In genomic region chr14:91366749-91367148, GRCh38 we compare ENCODE assay signal across 11 cellular contexts. TPM values are rescaled to one million over a fixed set of nuclear protein-coding genes. Genes with fewer than 3 reads are reported as not detected.
DNase-seq lines count a peak whose midpoint lies in the region; ATAC-seq and TF ChIP-seq lines count a peak whose summit lies in the region.
"Had no signal": no experiment of that assay in that cellular context is flagged by ENCODE, and none has a peak within 500 bp of the region (broad histone marks: within the 10 kb centered on the region; RNA-seq: fewer than 3 reads in every experiment).

No MANE protein-coding gene starts in this region.

- peak overlapping the region; percentile 60 for H3K4me3 Mint-ChIP-seq in activated naive CD4-positive, alpha-beta T cell treated with anti-CD3 and anti-CD28 coated beads for 36 hours
- H3K4me3 Mint-ChIP-seq in WTC11 (no peak overlapping the region), endodermal cell (no peak overlapping the region)

- no peaks in the 10 kb centered on the region for H3K4me1 ChIP-seq in endodermal cell (ENCODE audit: control insufficient read depth, insufficient read depth, low read length)
- peaks cover 29% of the 10 kb centered on the region for H3K4me1 ChIP-seq in thymus (ENCODE audit: control insufficient read depth, insufficient read depth, low read length)
- no peaks in the 10 kb centered on the region for H3K4me1 ChIP-seq in psoas muscle
- H3K4me1 ChIP-seq in right atrium auricular region = peaks cover 0 to 22% of the 10 kb centered on the region in 2 donors

- no peak for ATAC-seq in WTC11
- ATAC-seq in psoas muscle = no peak

- H3K4me3 ChIP-seq in endodermal cell (ENCODE audit: low read length) (no peak overlapping the region), thymus (ENCODE audit: low read length) (no peak overlapping the region), psoas muscle (no peak overlapping the region), right atrium auricular region (no peak overlapping the region)
- H3K4me3 ChIP-seq: SJCRH30 had no signal

- POLR2A ChIA-PET in WTC11 (lab: Charles Lee) = no interaction called here

- peak overlapping the region; percentile 83 for H3K27ac Mint-ChIP-seq in activated naive CD4-positive, alpha-beta T cell treated with anti-CD3 and anti-CD28 coated beads for 36 hours
- H3K27ac Mint-ChIP-seq in WTC11 = peak overlapping the region; percentile 89
- peak overlapping the region; percentile 78 for H3K27ac Mint-ChIP-seq in endodermal cell

- no peak for DNase-seq in activated naive CD4-positive, alpha-beta T cell treated with anti-CD3 and anti-CD28 coated beads for 36 hours
- DNase-seq in activated naive CD4-positive, alpha-beta T cell (lab: John Stamatoyannopoulos, UW) = no peak
- no peak for DNase-seq in WTC11 (ENCODE audit: low spot score)
- DNase-seq in endodermal cell = no peak
- no peak for DNase-seq in psoas muscle
- DNase-seq in right atrium auricular region (ENCODE audit: low spot score) = no peak
- DNase-seq in AG20443 (ENCODE audit: low spot score) = no peak
- DNase-seq: amniotic stem cell, NCI-H446 treated with DMSO at 0.1 percent for 48 hours, SJCRH30 had no signal

- no peak overlapping the region for H3K9ac ChIP-seq in endodermal cell (ENCODE audit: extremely low read depth, low read length, poor library complexity, severe bottlenecking)

- H3K9me3 ChIP-seq in endodermal cell (ENCODE audit: control insufficient read depth, low read length) (no peaks in the 10 kb centered on the region), thymus (ENCODE audit: control insufficient read depth) (no peaks in the 10 kb centered on the region), psoas muscle (no peaks in the 10 kb centered on the region), right atrium auricular region (no peaks in the 10 kb centered on the region)
- H3K9me3 ChIP-seq: SJCRH30 had no signal

- H3K27me3 Mint-ChIP-seq in activated naive CD4-positive, alpha-beta T cell treated with anti-CD3 and anti-CD28 coated beads for 36 hours (ENCODE audit: low read depth) = no peaks in the 10 kb centered on the region
- no peaks in the 10 kb centered on the region for H3K27me3 Mint-ChIP-seq in WTC11 (ENCODE audit: low read depth)
- H3K27me3 Mint-ChIP-seq in endodermal cell (ENCODE audit: insufficient read depth) = no peaks in the 10 kb centered on the region

- no peak for TF ChIP-seq CTCF in WTC11 (IDR thresholded peaks at IDR 0.05)
- no peak for TF ChIP-seq CTCF in endodermal cell (conservative IDR thresholded peaks at IDR 0.05)
- no peak for TF ChIP-seq CTCF in psoas muscle (IDR thresholded peaks at IDR 0.05)
- no peak for TF ChIP-seq CTCF in right atrium auricular region (IDR thresholded peaks at IDR 0.05)

- CTCF ChIA-PET in activated naive CD4-positive, alpha-beta T cell treated with anti-CD3 and anti-CD28 coated beads for 36 hours (lab: Charles Lee) = interaction anchor here (1.5 to 1.8 kb wide), 4 partner anchors 12 to 51 kb away, joined by 3 to 8 read pairs (median 4); partner anchors contain the start of gene CCDC88C
- CTCF ChIA-PET in WTC11 (lab: Charles Lee) = interaction anchor here (0.7 to 8.9 kb wide), 3 partner anchors 12 to 61 kb away, joined by 4 to 44 read pairs (median 4); no protein-coding TSS in a partner anchor

- H3K27ac ChIP-seq in endodermal cell (ENCODE audit: low read depth, low read length) (no peak overlapping the region), thymus (ENCODE audit: low read depth) (peak overlapping the region; percentile 75), psoas muscle (no peak overlapping the region), right atrium auricular region (no peak overlapping the region)
- H3K27ac ChIP-seq: SJCRH30 had no signal

- no peaks in the 10 kb centered on the region for H3K9me3 Mint-ChIP-seq in activated naive CD4-positive, alpha-beta T cell treated with anti-CD3 and anti-CD28 coated beads for 36 hours
- no peaks in the 10 kb centered on the region for H3K9me3 Mint-ChIP-seq in WTC11
- no peaks in the 10 kb centered on the region for H3K9me3 Mint-ChIP-seq in endodermal cell

- peaks cover 92% of the 10 kb centered on the region for H3K4me1 Mint-ChIP-seq in activated naive CD4-positive, alpha-beta T cell treated with anti-CD3 and anti-CD28 coated beads for 36 hours (ENCODE audit: low read depth)
- peaks cover 67% of the 10 kb centered on the region for H3K4me1 Mint-ChIP-seq in WTC11
- H3K4me1 Mint-ChIP-seq in endodermal cell = peaks cover 38% of the 10 kb centered on the region

- no peaks in the 10 kb centered on the region for H3K36me3 Mint-ChIP-seq in activated naive CD4-positive, alpha-beta T cell treated with anti-CD3 and anti-CD28 coated beads for 36 hours (ENCODE audit: low read depth)
- H3K36me3 Mint-ChIP-seq in WTC11 = no peaks in the 10 kb centered on the region
- H3K36me3 Mint-ChIP-seq in endodermal cell (ENCODE audit: low read depth) = no peaks in the 10 kb centered on the region

- 91 to 99% methylated on average over 6 of the region's 6 CpGs for WGBS in endodermal cell (ENCODE audit: insufficient coverage in 1 of 2, insufficient read length in 1 of 2), 2 experiments
- 71% methylated on average over 6 of the region's 6 CpGs for WGBS in thymus
- WGBS in psoas muscle, 3 donors = 81 to 88% (median 85%) methylated on average over 6 of the region's 6 CpGs

- no peaks in the 10 kb centered on the region for H3K36me3 ChIP-seq in endodermal cell (ENCODE audit: control insufficient read depth, insufficient read depth, low read length)
- H3K36me3 ChIP-seq in thymus (ENCODE audit: control insufficient read depth, insufficient read depth) = no peaks in the 10 kb centered on the region
- H3K36me3 ChIP-seq in psoas muscle (ENCODE audit: insufficient read depth in 1 of 2, low read depth in 1 of 2) = no peaks in the 10 kb centered on the region
- no peaks in the 10 kb centered on the region for H3K36me3 ChIP-seq in right atrium auricular region
- H3K36me3 ChIP-seq: SJCRH30 had no signal

- intact Hi-C loops in activated naive CD4-positive, alpha-beta T cell treated with anti-CD3 and anti-CD28 coated beads for 36 hours (cut with micrococcal nuclease) = loop anchor here (1.0 kb wide), 2 partner anchors 11 to 17 kb away; no protein-coding TSS in a partner anchor
- intact Hi-C loops in psoas muscle (cut with DNase I) = no loop called here

- H3K27me3 ChIP-seq in endodermal cell (ENCODE audit: control insufficient read depth, insufficient read depth, low read length, poor library complexity, severe bottlenecking) (no peaks in the 10 kb centered on the region), thymus (ENCODE audit: control insufficient read depth, insufficient read depth) (no peaks in the 10 kb centered on the region), psoas muscle (ENCODE audit: insufficient read depth in 3 of 3, low read length in 2 of 3) (no peaks in the 10 kb centered on the region), right atrium auricular region (no peaks in the 10 kb centered on the region)
- H3K27me3 ChIP-seq: SJCRH30 had no signal

TF ChIP-seq in WTC11, 78 proteins besides CTCF, POLR2A, EP300 and RAD21:
- TF ChIP-seq ATF1 (CRISPR knock-in tag; IDR thresholded peaks at IDR 0.05) = no peak
- TF ChIP-seq EMX1 (CRISPR knock-in tag; IDR thresholded peaks at IDR 0.05) = no peak
- no peak for TF ChIP-seq MXD4 (CRISPR knock-in tag; IDR thresholded peaks at IDR 0.05; ENCODE audit: borderline replicate concordance)
- TF ChIP-seq RELA (CRISPR knock-in tag; IDR thresholded peaks at IDR 0.05; ENCODE audit: borderline replicate concordance) = no peak
- TF ChIP-seq TCF7 (CRISPR knock-in tag; IDR thresholded peaks at IDR 0.05; ENCODE audit: low read depth) = no peak
TF ChIP-seq in WTC11: peak in this region for 0.

RNA-seq across cellular contexts. Expression of gene CCDC88C, which starts 50.9 kb away (rescaled TPM):
- 10 to 100 TPM; 76.0 to 83.3 TPM for total RNA-seq in activated naive CD4-positive, alpha-beta T cell treated with anti-CD3 and anti-CD28 coated beads for 36 hours
- total RNA-seq in WTC11 (2021) (46.4 to 64.8 TPM (median 46.6 TPM) in 3 replicates), endodermal cell (10 to 100 TPM; 50.0 to 50.5 TPM), psoas muscle (1 to 10 TPM; 2.4 to 3.9 (median 2.9) TPM), right atrium auricular region (1 to 10 TPM; 4.0 to 4.4 TPM)
- polyA plus RNA-seq in endodermal cell (2013, experiment 1 of 2) = 26.5 TPM
- 22.2 TPM for polyA plus RNA-seq in endodermal cell (2013, experiment 2 of 2)
- polyA plus RNA-seq in thymus (47.4 TPM), psoas muscle (1 to 10 TPM in 2 of 3 donors, under 1 TPM in 1; 0.49 to 1.3 (median 1.2) TPM)
